In genomic region chrX:134717698-134718328, GRCh38 we compare ENCODE assay signal across 13 cellular contexts. TPM values are rescaled to one million over a fixed set of nuclear protein-coding genes. Genes with fewer than 3 reads are reported as not detected.
A peak's percentile ranks its signal among the peaks of the same experiment; 100 is the strongest.
DNase-seq lines count a peak whose midpoint lies in the region; ATAC-seq and TF ChIP-seq lines count a peak whose summit lies in the region.
"Had no signal": no experiment of that assay in that cellular context is flagged by ENCODE, and none has a peak within 500 bp of the region (broad histone marks: within the 10 kb centered on the region; RNA-seq: fewer than 3 reads in every experiment).

No MANE protein-coding gene starts in this region.

- DNase-seq in amniotic epithelial cell (ENCODE audit: low read depth) (peak; percentile 45), myocyte (ENCODE audit: low read depth) (peak; percentile 57), lower leg skin (ENCODE audit: low spot score in 2 of 2) (no peak), NCI-H1417 treated with DMSO at 0.1 percent for 48 hours (lab: John Stamatoyannopoulos, UW) (no peak), NOMO-1 treated with dmso at 0.1 percent for 144 hours (lab: John Stamatoyannopoulos, UW; ENCODE audit: unreplicated experiment) (no peak)
- DNase-seq: NCI-H1092 had no signal

- intact Hi-C loops in lower leg skin (cut with DNase I; ENCODE audit: low total_unique reads): no loop called here

- peaks cover 0 to 18% (median 7%) of the 10 kb centered on the region in 11 experiments; a peak in 14 of 22 replicates for H3K9me3 ChIP-seq in BLaER1 treated with 17β-estradiol and CSF1 and Interleukin-3, amounts not matched to agents 10 nM and 100 nM (replicated peaks in 1 of 11)
- no peaks in the 10 kb centered on the region; the same call in 1 of the 2 replicates for H3K9me3 ChIP-seq in HEK293 (ENCODE audit: control insufficient read depth, insufficient read depth, low read depth, low read length)

- H3K4me1 ChIP-seq in BLaER1 treated with 17β-estradiol and CSF1 and Interleukin-3, amounts not matched to agents 10 nM and 100 nM: peaks cover 0 to 23% (median 15%) of the 10 kb centered on the region in 10 experiments; a peak in 18 of 20 replicates
- no peaks in the 10 kb centered on the region for H3K4me1 ChIP-seq in HEK293 (ENCODE audit: control insufficient read depth, insufficient read depth, low read length)

- peak overlapping the region in 4 of 11 experiments; percentile 42 to 62 (median 50); a peak in 4 of 22 replicates for H3K27ac ChIP-seq in BLaER1 treated with 17β-estradiol and CSF1 and Interleukin-3, amounts not matched to agents 10 nM and 100 nM
- peak overlapping the region; percentile 61 for H3K27ac ChIP-seq in HEK293 (ENCODE audit: extremely low read depth, low read depth, low read length)
- H3K27ac ChIP-seq: brain microvascular endothelial cell had no signal

- no peak overlapping the region for H3K9ac ChIP-seq in BLaER1 treated with 17β-estradiol and CSF1 and Interleukin-3, amounts not matched to agents 10 nM and 100 nM

- WGBS in lower leg skin, 2 donors: 86% methylated on average over 1 of the region's 1 CpG; no CpG with 5 or more reads in 1 of the 2 donors

- H3K4me2 ChIP-seq in BLaER1 treated with 17β-estradiol and CSF1 and Interleukin-3, amounts not matched to agents 10 nM and 100 nM: peak overlapping the region in 9 of 11 experiments; percentile 7 to 56 (median 32); a peak in 8 of 22 replicates

- CTCF ChIA-PET in HEK293 (lab: Yijun Ruan, JAX): no interaction called here

- peaks cover 86 to 100% (median 96%) of the 10 kb centered on the region in 11 experiments for H3K27me3 ChIP-seq in BLaER1 treated with 17β-estradiol and CSF1 and Interleukin-3, amounts not matched to agents 10 nM and 100 nM
- H3K27me3 ChIP-seq: brain microvascular endothelial cell had no signal

- no peak for ATAC-seq in HG03442 (IDR thresholded peaks at IDR 0.05; ENCODE audit: unreplicated experiment)

- no peak for TF ChIP-seq POLR2A in lower leg skin (IDR thresholded peaks at IDR 0.05)

- H3K36me3 ChIP-seq in BLaER1 treated with 17β-estradiol and CSF1 and Interleukin-3, amounts not matched to agents 10 nM and 100 nM: no peaks in the 10 kb centered on the region
- no peaks in the 10 kb centered on the region for H3K36me3 ChIP-seq in HEK293 (ENCODE audit: control insufficient read depth in 2 of 2, insufficient read depth in 1 of 2, low read length in 2 of 2)
- H3K36me3 ChIP-seq: brain microvascular endothelial cell had no signal

- POLR2A ChIA-PET in HEK293 (lab: Yijun Ruan, JAX): no interaction called here

- no peak for TF ChIP-seq CTCF in HEK293 (tag by site-specific recombination; IDR thresholded peaks at IDR 0.05)
- no peak for TF ChIP-seq CTCF in lower leg skin (IDR thresholded peaks at IDR 0.05)

- no peaks in the 10 kb centered on the region; a peak in 1 of 22 replicates for H4K20me1 ChIP-seq in BLaER1 treated with 17β-estradiol and CSF1 and Interleukin-3, amounts not matched to agents 10 nM and 100 nM

- no peak overlapping the region for H3K4me3 ChIP-seq in BLaER1 treated with 17β-estradiol and CSF1 and Interleukin-3, amounts not matched to agents 10 nM and 100 nM
- H3K4me3 ChIP-seq in HEK293 (ENCODE audit: low read depth, low read length) (no peak overlapping the region), lower leg skin (ENCODE audit: low read depth, poor library complexity, severe bottlenecking) (no peak overlapping the region)

TF ChIP-seq in HEK293, 187 proteins besides CTCF, POLR2A, EP300 and RAD21 (continues in another document):
- no peak for TF ChIP-seq ZNF10 (tag by site-specific recombination; IDR thresholded peaks at IDR 0.05)
- TF ChIP-seq SP2 (tag by site-specific recombination; IDR thresholded peaks at IDR 0.05): no peak
- TF ChIP-seq ZNF157 (tag by site-specific recombination; IDR thresholded peaks at IDR 0.05): no peak
- no peak for TF ChIP-seq FEZF1 (tag by site-specific recombination; IDR thresholded peaks at IDR 0.05)
- peak; percentile 28; the same call in 1 of the 2 replicates for TF ChIP-seq SCRT2 (tag by site-specific recombination; IDR thresholded peaks at IDR 0.05)
- peak; percentile 96 for TF ChIP-seq ZNF629 (tag by site-specific recombination; IDR thresholded peaks at IDR 0.05)
- TF ChIP-seq ZNF114 (tag by site-specific recombination; IDR thresholded peaks at IDR 0.05): no peak
- no peak for TF ChIP-seq PBX3 (CRISPR knock-in tag; IDR thresholded peaks at IDR 0.05)
- TF ChIP-seq ZNF561 (tag by site-specific recombination; IDR thresholded peaks at IDR 0.05; ENCODE audit: borderline replicate concordance): 0 out of 2 replicates have a peak, but pooled peaks have one; percentile 28
- peak; percentile 83 for TF ChIP-seq ATF2 (tag by site-specific recombination; IDR thresholded peaks at IDR 0.05; ENCODE audit: low read depth)
- peak; percentile 45; the same call in 1 of the 2 replicates for TF ChIP-seq ZNF692 (tag by site-specific recombination; IDR thresholded peaks at IDR 0.05)
- 0 out of 2 replicates have a peak, but pooled peaks have one; percentile 14 for TF ChIP-seq ZFP69B (tag by site-specific recombination; IDR thresholded peaks at IDR 0.05)
- TF ChIP-seq TCF7L2 (IDR thresholded peaks at IDR 0.05; ENCODE audit: borderline replicate concordance, low read depth, low read length): 0 out of 2 replicates have a peak, but pooled peaks have one; percentile 22
- peak; percentile 55; the same call in 1 of the 2 replicates for TF ChIP-seq ZNF660 (tag by site-specific recombination; IDR thresholded peaks at IDR 0.05)
- no peak for TF ChIP-seq ZNF416 (tag by site-specific recombination; IDR thresholded peaks at IDR 0.05)

RNA-seq across cellular contexts. Expression of gene PLAC1, which starts 59.5 kb away (rescaled TPM):
- total RNA-seq in myocyte (0.31 and 0.48 TPM in 2 replicates), lower leg skin (under 1 TPM in 3 of 4 donors, not detected in 1; 0.22 to 0.53 (median 0.23) TPM)
- 0.33 TPM for polyA plus RNA-seq in myocyte (2012)
- total RNA-seq: activated CD8-positive, alpha-beta memory T cell treated with anti-CD3 and anti-CD28 coated beads, Interleukin-2, amount 10 ng/mL, durations not matched to agents 7 days and 5 days; T-helper 2 cell treated with Interferon-gamma antibody and Interleukin-4, amounts not matched to agents 100 ng/mL and 5 ng/mL, for 36 hours had no signal
- polyA plus RNA-seq: neural cell had no signal

Comparison
In these comparisons a context has a peak if more than half of its experiments do, and no peak if none do; other contexts are left out.
1. DNase-seq: peak in amniotic epithelial cell (single experiment) and myocyte (single experiment); none in lower leg skin (0 of 2), NCI-H1417 treated with DMSO at 0.1 percent for 48 hours (single experiment) and NOMO-1 treated with dmso at 0.1 percent for 144 hours (single experiment).